ENCODE assay signal across 18 cellular contexts in genomic region chr4:185017964-185018772, GRCh38. TPM values are rescaled to one million over a fixed set of nuclear protein-coding genes. Genes with fewer than 3 reads are reported as not detected.
DNase-seq lines count a peak whose midpoint lies in the region; ATAC-seq and TF ChIP-seq lines count a peak whose summit lies in the region.
"Had no signal": no experiment of that assay in that cellular context is flagged by ENCODE, and none has a peak within 500 bp of the region (broad histone marks: within the 10 kb centered on the region; RNA-seq: fewer than 3 reads in every experiment).

Gene HELT (plus strand): TSS chr4:185018490. CDS start chr4:185018929, 439 bp downstream.

- H3K36me3 ChIP-seq in endodermal cell (ENCODE audit: control insufficient read depth, insufficient read depth, low read length) = no peaks in the 10 kb centered on the region
- H3K36me3 ChIP-seq in Peyer's patch = no peaks in the 10 kb centered on the region
- H3K36me3 ChIP-seq: SJSA1 had no signal

- no peaks in the 10 kb centered on the region for H3K36me3 Mint-ChIP-seq in activated CD8-positive, alpha-beta memory T cell treated with anti-CD3 and anti-CD28 coated beads, Interleukin-2, amount 10 ng/mL, durations not matched to agents 7 days and 5 days
- no peaks in the 10 kb centered on the region for H3K36me3 Mint-ChIP-seq in endodermal cell (ENCODE audit: low read depth)
- peaks cover 2 to 3% of the 10 kb centered on the region in 2 donors for H3K36me3 Mint-ChIP-seq in stimulated activated naive B cell treated with anti-CD40 and anti-IgM and Interleukin-4, amounts not matched to agents 10 μg/mL and 1 μg/mL and 100 μg/mL, for 72 hours
- H3K36me3 Mint-ChIP-seq: IgD-negative memory B cell had no signal

- WGBS in endodermal cell (ENCODE audit: insufficient coverage in 1 of 2, insufficient read length in 1 of 2), 2 experiments = 0 to 1% methylated on average over 29 to 58 of the region's 58 CpGs

- H3K9me3 ChIP-seq in endodermal cell (ENCODE audit: control insufficient read depth, low read length) (no peaks in the 10 kb centered on the region), Peyer's patch (no peaks in the 10 kb centered on the region)
- H3K9me3 ChIP-seq: SJSA1 had no signal

- peaks cover 100% of the 10 kb centered on the region for H3K27me3 ChIP-seq in endodermal cell (ENCODE audit: control insufficient read depth, insufficient read depth, low read length, poor library complexity, severe bottlenecking)
- H3K27me3 ChIP-seq in Peyer's patch = peaks cover 0 to 40% of the 10 kb centered on the region in 2 donors

- H3K4me1 ChIP-seq in endodermal cell (ENCODE audit: control insufficient read depth, insufficient read depth, low read length) (peaks cover 10% of the 10 kb centered on the region), Peyer's patch (peaks cover 0 to 24% (median 0%) of the 10 kb centered on the region in 4 donors)
- H3K4me1 ChIP-seq: SJSA1 had no signal

- CTCF ChIA-PET in activated CD8-positive, alpha-beta memory T cell treated with anti-CD3 and anti-CD28 coated beads, Interleukin-2, amount 10 ng/mL, durations not matched to agents 7 days and 5 days (lab: Charles Lee) = interaction anchor here (1.0 kb wide), 1 partner anchor 116 kb away, joined by 3 read pairs; no protein-coding TSS in a partner anchor

- TF ChIP-seq CTCF in endodermal cell (conservative IDR thresholded peaks at IDR 0.05) (no peak), Peyer's patch (IDR thresholded peaks at IDR 0.05) (no peak)

- DNase-seq in activated CD8-positive, alpha-beta memory T cell treated with anti-CD3 and anti-CD28 coated beads, Interleukin-2, amount 10 ng/mL, durations not matched to agents 7 days and 5 days = no peak
- DNase-seq in activated CD8-positive, alpha-beta memory T cell treated with anti-CD3 and anti-CD28 coated beads for 24 hours = no peak
- DNase-seq in NCI-H82 (lab: John Stamatoyannopoulos, UW) (peak; percentile 79), endodermal cell (peak; percentile 83), NCI-H2081 (lab: John Stamatoyannopoulos, UW) (no peak), Peyer's patch (no peak)
- DNase-seq in stimulated activated naive B cell treated with anti-CD40 and anti-IgM and Interleukin-4, amounts not matched to agents 10 μg/mL and 1 μg/mL and 100 μg/mL, for 72 hours = no peak
- DNase-seq: activated CD4-positive, alpha-beta T cell treated with anti-CD3 and anti-CD28 coated beads, Interleukin-2, amount 10 ng/mL, durations not matched to agents 7 days and 5 days; activated naive CD4-positive, alpha-beta T cell treated with anti-CD3 and anti-CD28 coated beads, Interleukin-2, amount 50 U/mL, for 16 hours; NCI-H446 had no signal

- peaks cover 94% of the 10 kb centered on the region for H3K27me3 Mint-ChIP-seq in activated CD8-positive, alpha-beta memory T cell treated with anti-CD3 and anti-CD28 coated beads, Interleukin-2, amount 10 ng/mL, durations not matched to agents 7 days and 5 days
- H3K27me3 Mint-ChIP-seq in endodermal cell (ENCODE audit: insufficient read depth) = peaks cover 100% of the 10 kb centered on the region
- peaks cover 73 to 99% of the 10 kb centered on the region in 2 donors for H3K27me3 Mint-ChIP-seq in stimulated activated naive B cell treated with anti-CD40 and anti-IgM and Interleukin-4, amounts not matched to agents 10 μg/mL and 1 μg/mL and 100 μg/mL, for 72 hours

- H3K4me1 Mint-ChIP-seq in activated CD8-positive, alpha-beta memory T cell treated with anti-CD3 and anti-CD28 coated beads, Interleukin-2, amount 10 ng/mL, durations not matched to agents 7 days and 5 days = peaks cover 27% of the 10 kb centered on the region
- H3K4me1 Mint-ChIP-seq in endodermal cell = peaks cover 42% of the 10 kb centered on the region
- peaks cover 19 to 29% of the 10 kb centered on the region in 2 donors for H3K4me1 Mint-ChIP-seq in stimulated activated naive B cell treated with anti-CD40 and anti-IgM and Interleukin-4, amounts not matched to agents 10 μg/mL and 1 μg/mL and 100 μg/mL, for 72 hours

- no peak for TF ChIP-seq POLR2A in Peyer's patch (IDR thresholded peaks at IDR 0.05)

- no peak within 1 kb of the TSS for H3K4me3 Mint-ChIP-seq in activated CD8-positive, alpha-beta memory T cell treated with anti-CD3 and anti-CD28 coated beads, Interleukin-2, amount 10 ng/mL, durations not matched to agents 7 days and 5 days
- H3K4me3 Mint-ChIP-seq in endodermal cell = peak within 1 kb of the TSS; percentile 41
- H3K4me3 Mint-ChIP-seq in stimulated activated naive B cell treated with anti-CD40 and anti-IgM and Interleukin-4, amounts not matched to agents 10 μg/mL and 1 μg/mL and 100 μg/mL, for 72 hours = peak within 1 kb of the TSS; percentile 11 to 58
- H3K4me3 Mint-ChIP-seq: activated CD4-positive, alpha-beta T cell treated with anti-CD3 and anti-CD28 coated beads, Interleukin-2, amount 10 ng/mL, durations not matched to agents 7 days and 5 days had no signal

- H3K27ac ChIP-seq in endodermal cell (ENCODE audit: low read depth, low read length) (no peak within 1 kb of the TSS), Peyer's patch (no peak within 1 kb of the TSS)
- H3K27ac ChIP-seq: SJSA1 had no signal

- no peak for ATAC-seq in activated CD8-positive, alpha-beta memory T cell treated with anti-CD3 and anti-CD28 coated beads, Interleukin-2, amount 10 ng/mL, durations not matched to agents 7 days and 5 days
- ATAC-seq in stimulated activated naive B cell treated with anti-CD40 and anti-IgM and Interleukin-4, amounts not matched to agents 10 μg/mL and 1 μg/mL and 100 μg/mL, for 72 hours (replicated peaks) = no peak
- ATAC-seq in GM18867 (IDR thresholded peaks at IDR 0.05; ENCODE audit: unreplicated experiment) = no peak

- no peak within 1 kb of the TSS for H3K9ac ChIP-seq in endodermal cell (ENCODE audit: extremely low read depth, low read length, poor library complexity, severe bottlenecking)

- H3K9me3 Mint-ChIP-seq in activated CD8-positive, alpha-beta memory T cell treated with anti-CD3 and anti-CD28 coated beads, Interleukin-2, amount 10 ng/mL, durations not matched to agents 7 days and 5 days (ENCODE audit: low read depth) = no peaks in the 10 kb centered on the region
- H3K9me3 Mint-ChIP-seq in endodermal cell = no peaks in the 10 kb centered on the region
- H3K9me3 Mint-ChIP-seq in stimulated activated naive B cell treated with anti-CD40 and anti-IgM and Interleukin-4, amounts not matched to agents 10 μg/mL and 1 μg/mL and 100 μg/mL, for 72 hours = no peaks in the 10 kb centered on the region
- H3K9me3 Mint-ChIP-seq: activated CD4-positive, alpha-beta T cell treated with anti-CD3 and anti-CD28 coated beads, Interleukin-2, amount 10 ng/mL, durations not matched to agents 7 days and 5 days had no signal

- H3K27ac Mint-ChIP-seq in activated CD8-positive, alpha-beta memory T cell treated with anti-CD3 and anti-CD28 coated beads, Interleukin-2, amount 10 ng/mL, durations not matched to agents 7 days and 5 days = peak within 1 kb of the TSS; percentile 22
- no peak within 1 kb of the TSS for H3K27ac Mint-ChIP-seq in endodermal cell
- H3K27ac Mint-ChIP-seq in stimulated activated naive B cell treated with anti-CD40 and anti-IgM and Interleukin-4, amounts not matched to agents 10 μg/mL and 1 μg/mL and 100 μg/mL, for 72 hours = peak within 1 kb of the TSS; percentile 93
- H3K27ac Mint-ChIP-seq: activated CD4-positive, alpha-beta T cell treated with anti-CD3 and anti-CD28 coated beads, Interleukin-2, amount 10 ng/mL, durations not matched to agents 7 days and 5 days; progenitor cell of endocrine pancreas had no signal

- H3K4me3 ChIP-seq in endodermal cell (ENCODE audit: low read length) = peak within 1 kb of the TSS; percentile 45
- no peak within 1 kb of the TSS for H3K4me3 ChIP-seq in Peyer's patch
- H3K4me3 ChIP-seq: SJSA1 had no signal

RNA-seq across cellular contexts. Expression of gene HELT, which starts in this region (rescaled TPM):
- total RNA-seq in activated CD8-positive, alpha-beta memory T cell treated with anti-CD3 and anti-CD28 coated beads, Interleukin-2, amount 10 ng/mL, durations not matched to agents 7 days and 5 days = not detected
- total RNA-seq in endodermal cell (not detected), Peyer's patch (not detected)
- not detected for polyA plus RNA-seq in endodermal cell (2013, experiment 1 of 2)
- polyA plus RNA-seq in endodermal cell (2013, experiment 2 of 2) = not detected
- total RNA-seq: activated CD4-positive, alpha-beta T cell treated with anti-CD3 and anti-CD28 coated beads, Interleukin-2, amount 10 ng/mL, durations not matched to agents 7 days and 5 days; dermis microvascular lymphatic vessel endothelial cell; frontal cortex; lung microvascular endothelial cell; progenitor cell of endocrine pancreas; SJSA1; temporal lobe had no signal
- polyA plus RNA-seq: IgD-negative memory B cell had no signal

Comparison
In these comparisons a context has a peak if more than half of its experiments do, and no peak if none do; other contexts are left out.
1. Peak in DNase-seq and H3K4me3 ChIP-seq in endodermal cell; RNA of the gene not detected or under 1 TPM.